Comparison of ENCODE assay signal across 12 cellular contexts in genomic region chr12:48107252-48107613, GRCh38. TPM values are rescaled to one million over a fixed set of nuclear protein-coding genes. Genes with fewer than 3 reads are reported as not detected.
DNase-seq lines count a peak whose midpoint lies in the region; ATAC-seq and TF ChIP-seq lines count a peak whose summit lies in the region.
"Had no signal": no experiment of that assay in that cellular context is flagged by ENCODE, and none has a peak within 500 bp of the region (broad histone marks: within the 10 kb centered on the region; RNA-seq: fewer than 3 reads in every experiment).

No MANE protein-coding gene starts in this region.

- POLR2A ChIA-PET in activated B cell treated with CpG ODN at 0.5 μM for 24 hours (lab: Charles Lee) = interaction anchor here (0.7 to 2.8 kb wide), 4 partner anchors 12 to 123 kb away, joined by 6 to 61 read pairs (median 17); partner anchors contain the start of genes ASB8 and PFKM

- peak overlapping the region; percentile 95 for H3K4me3 Mint-ChIP-seq in stimulated activated naive CD8-positive, alpha-beta T cell treated with anti-CD3 and anti-CD28 coated beads, Interleukin-15, Interleukin-2, amounts not matched to agents 100 ng/mL and 50 ng/mL, for 24 hours
- peak overlapping the region in 1 of 2 donors; percentile 98 for H3K4me3 Mint-ChIP-seq in stimulated activated naive CD8-positive, alpha-beta T cell treated with anti-CD3 and anti-CD28 coated beads, Interleukin-15, amount 100 ng/mL, for 72 hours
- H3K4me3 Mint-ChIP-seq in activated B cell treated with CpG ODN at 0.5 μM for 24 hours = peak overlapping the region; percentile 95

- peaks cover 44% of the 10 kb centered on the region for H3K4me1 Mint-ChIP-seq in stimulated activated naive CD8-positive, alpha-beta T cell treated with anti-CD3 and anti-CD28 coated beads, Interleukin-15, Interleukin-2, amounts not matched to agents 100 ng/mL and 50 ng/mL, for 24 hours (ENCODE audit: low read depth)
- peaks cover 48% of the 10 kb centered on the region for H3K4me1 Mint-ChIP-seq in stimulated activated naive CD8-positive, alpha-beta T cell treated with anti-CD3 and anti-CD28 coated beads, Interleukin-15, amount 100 ng/mL, for 72 hours
- peaks cover 41% of the 10 kb centered on the region for H3K4me1 Mint-ChIP-seq in activated B cell treated with CpG ODN at 0.5 μM for 24 hours

- H3K4me3 ChIP-seq in mucosa of stomach (ENCODE audit: low read length) (peak overlapping the region; percentile 90), stomach (no peak overlapping the region)

- 76 to 87% (median 83%) methylated on average over 4 of the region's 4 CpGs for WGBS in stomach, 5 donors

- intact Hi-C loops in activated B cell treated with CpG ODN at 0.5 μM for 24 hours (cut with micrococcal nuclease) (loop anchor here (2.0 to 5.0 kb wide), 2 partner anchors 145 to 610 kb away; partner anchors contain the start of genes CCNT1 and TMEM106C), stomach (cut with DNase I; ENCODE audit: low total_unique reads) (loop anchor here (10.0 kb wide), 1 partner anchor 58 kb away; no protein-coding TSS in a partner anchor)

- no peak overlapping the region for H3K9ac ChIP-seq in mucosa of stomach (ENCODE audit: low read length)

- no peaks in the 10 kb centered on the region for H3K9me3 Mint-ChIP-seq in stimulated activated naive CD8-positive, alpha-beta T cell treated with anti-CD3 and anti-CD28 coated beads, Interleukin-15, Interleukin-2, amounts not matched to agents 100 ng/mL and 50 ng/mL, for 24 hours
- H3K9me3 Mint-ChIP-seq in stimulated activated naive CD8-positive, alpha-beta T cell treated with anti-CD3 and anti-CD28 coated beads, Interleukin-15, amount 100 ng/mL, for 72 hours = no peaks in the 10 kb centered on the region
- H3K9me3 Mint-ChIP-seq in activated B cell treated with CpG ODN at 0.5 μM for 24 hours = no peaks in the 10 kb centered on the region

- no peak for TF ChIP-seq EP300 in stomach (IDR thresholded peaks at IDR 0.05)

- no peak for DNase-seq in stimulated activated naive CD8-positive, alpha-beta T cell treated with anti-CD3 and anti-CD28 coated beads, Interleukin-15, amount 100 ng/mL, for 72 hours
- DNase-seq in activated B cell treated with CpG ODN at 0.5 μM for 24 hours (no peak), stomach (no peak)
- DNase-seq: kidney; NCI-H146; stimulated activated CD4-positive, alpha-beta T cell treated with anti-CD3 and anti-CD28 coated beads, Interleukin-2, amount 100 ng/mL, for 48 hours had no signal

- H3K27ac ChIP-seq in stomach = peak overlapping the region in 1 of 5 donors; percentile 91

- ATAC-seq in stimulated activated naive CD8-positive, alpha-beta T cell treated with anti-CD3 and anti-CD28 coated beads, Interleukin-15, amount 100 ng/mL, for 72 hours = no peak
- no peak for ATAC-seq in activated B cell treated with CpG ODN at 0.5 μM for 24 hours (ENCODE audit: low read depth)
- ATAC-seq in HG02588 (IDR thresholded peaks at IDR 0.05; ENCODE audit: unreplicated experiment) = no peak
- ATAC-seq in GM19455 (IDR thresholded peaks at IDR 0.05; ENCODE audit: unreplicated experiment) = no peak
- ATAC-seq in HG03354 (IDR thresholded peaks at IDR 0.05; ENCODE audit: poor library complexity, severe bottlenecking, unreplicated experiment) = no peak

- TF ChIP-seq CTCF in activated B cell treated with CpG ODN at 0.5 μM for 24 hours (IDR thresholded peaks at IDR 0.05) (no peak), stomach (IDR thresholded peaks at IDR 0.05) (no peak)

- H3K27me3 ChIP-seq in mucosa of stomach (ENCODE audit: control insufficient read depth, insufficient read depth, low read length) = no peaks in the 10 kb centered on the region
- H3K27me3 ChIP-seq in stomach = no peaks in the 10 kb centered on the region
- H3K27me3 ChIP-seq: suprapubic skin had no signal

- no peak for TF ChIP-seq POLR2A in stomach (IDR thresholded peaks at IDR 0.05)

- CTCF ChIA-PET in activated B cell treated with CpG ODN at 0.5 μM for 24 hours (lab: Charles Lee) = interaction anchor here (1.3 to 1.6 kb wide), 3 partner anchors 12 to 57 kb away, joined by 3 to 5 read pairs (median 3); partner anchors contain the start of genes ASB8 and PFKM

- peaks cover 9% of the 10 kb centered on the region for H3K4me1 ChIP-seq in mucosa of stomach (ENCODE audit: control insufficient read depth, insufficient read depth, low read length)
- peaks cover 17 to 34% (median 22%) of the 10 kb centered on the region in 4 donors for H3K4me1 ChIP-seq in stomach

- no peaks in the 10 kb centered on the region for H3K27me3 Mint-ChIP-seq in stimulated activated naive CD8-positive, alpha-beta T cell treated with anti-CD3 and anti-CD28 coated beads, Interleukin-15, Interleukin-2, amounts not matched to agents 100 ng/mL and 50 ng/mL, for 24 hours
- no peaks in the 10 kb centered on the region for H3K27me3 Mint-ChIP-seq in stimulated activated naive CD8-positive, alpha-beta T cell treated with anti-CD3 and anti-CD28 coated beads, Interleukin-15, amount 100 ng/mL, for 72 hours
- no peaks in the 10 kb centered on the region for H3K27me3 Mint-ChIP-seq in activated B cell treated with CpG ODN at 0.5 μM for 24 hours

- H3K36me3 Mint-ChIP-seq in stimulated activated naive CD8-positive, alpha-beta T cell treated with anti-CD3 and anti-CD28 coated beads, Interleukin-15, Interleukin-2, amounts not matched to agents 100 ng/mL and 50 ng/mL, for 24 hours (ENCODE audit: low read depth) = no peaks in the 10 kb centered on the region
- H3K36me3 Mint-ChIP-seq in activated B cell treated with CpG ODN at 0.5 μM for 24 hours (ENCODE audit: low read depth) = peaks cover 16% of the 10 kb centered on the region

- no peaks in the 10 kb centered on the region for H3K9me3 ChIP-seq in mucosa of stomach (ENCODE audit: control insufficient read depth, low read length)
- H3K9me3 ChIP-seq in stomach = no peaks in the 10 kb centered on the region
- H3K9me3 ChIP-seq: suprapubic skin had no signal

- no peaks in the 10 kb centered on the region for H3K36me3 ChIP-seq in mucosa of stomach (ENCODE audit: control insufficient read depth, insufficient read depth, low read length)
- no peaks in the 10 kb centered on the region for H3K36me3 ChIP-seq in stomach
- H3K36me3 ChIP-seq: suprapubic skin had no signal

- H3K27ac Mint-ChIP-seq in stimulated activated naive CD8-positive, alpha-beta T cell treated with anti-CD3 and anti-CD28 coated beads, Interleukin-15, Interleukin-2, amounts not matched to agents 100 ng/mL and 50 ng/mL, for 24 hours = peak overlapping the region; percentile 94
- H3K27ac Mint-ChIP-seq in stimulated activated naive CD8-positive, alpha-beta T cell treated with anti-CD3 and anti-CD28 coated beads, Interleukin-15, amount 100 ng/mL, for 72 hours = peak overlapping the region in 1 of 2 donors; percentile 98
- peak overlapping the region; percentile 98 for H3K27ac Mint-ChIP-seq in activated B cell treated with CpG ODN at 0.5 μM for 24 hours

RNA-seq across cellular contexts. Expression of gene SENP1, which starts 1.4 kb away (rescaled TPM):
- total RNA-seq in activated B cell treated with CpG ODN at 0.5 μM for 24 hours = 42.8 and 43.2 TPM in 2 replicates
- total RNA-seq in stomach = 10 to 100 TPM in 4 of 5 donors, 1 to 10 TPM in 1; 8.4 to 27.5 (median 14.2) TPM
- 1 to 10 TPM; 2.9 to 4.1 (median 3.7) TPM for polyA plus RNA-seq in stomach

RNA-seq across cellular contexts. Expression of gene PFKM, which starts 11.9 kb away (rescaled TPM):
- total RNA-seq in activated B cell treated with CpG ODN at 0.5 μM for 24 hours = 44.7 and 49.2 TPM in 2 replicates
- total RNA-seq in stomach = 10 to 100 TPM in 4 of 5 donors, 1 to 10 TPM in 1; 9.3 to 57.1 (median 17.1) TPM
- 10 to 100 TPM; 15.4 to 24.9 (median 18.4) TPM for polyA plus RNA-seq in stomach

RNA-seq across cellular contexts. Expression of gene ASB8, which starts 50.1 kb away (rescaled TPM):
- total RNA-seq in activated B cell treated with CpG ODN at 0.5 μM for 24 hours = 40.0 and 43.6 TPM in 2 replicates
- total RNA-seq in stomach = 10 to 100 TPM in 3 of 5 donors, 1 to 10 TPM in 2; 4.3 to 47.2 (median 19.2) TPM
- 10 to 100 TPM; 12.1 to 29.8 (median 15.8) TPM for polyA plus RNA-seq in stomach
